In genomic region chr2:18046558-18046957, GRCh38 we compare ENCODE assay signal across 14 cellular contexts.
DNase-seq lines count a peak whose midpoint lies in the region; ATAC-seq and TF ChIP-seq lines count a peak whose summit lies in the region.
"Had no signal": no experiment of that assay in that cellular context is flagged by ENCODE, and none has a peak within 500 bp of the region (broad histone marks: within the 10 kb centered on the region; RNA-seq: fewer than 3 reads in every experiment).

No MANE protein-coding gene starts in this region.

- H3K36me3 ChIP-seq in right atrium auricular region: no peaks in the 10 kb centered on the region
- no peaks in the 10 kb centered on the region for H3K36me3 ChIP-seq in adipocyte (ENCODE audit: control insufficient read depth, insufficient read depth, low read length, severe bottlenecking)
- no peaks in the 10 kb centered on the region for H3K36me3 ChIP-seq in left ventricle myocardium inferior
- no peaks in the 10 kb centered on the region for H3K36me3 ChIP-seq in gastroesophageal sphincter

- ATAC-seq in Right ventricle myocardium inferior: peak; percentile 74
- no peak for ATAC-seq in gastroesophageal sphincter

- TF ChIP-seq CTCF in right atrium auricular region (IDR thresholded peaks at IDR 0.05) (no peak), left ventricle myocardium inferior (IDR thresholded peaks at IDR 0.05; ENCODE audit: borderline replicate concordance) (no peak), gastroesophageal sphincter (IDR thresholded peaks at IDR 0.05) (no peak)

- H3K4me3 ChIP-seq in right atrium auricular region (no peak overlapping the region), adipocyte (ENCODE audit: low read length) (no peak overlapping the region), left ventricle myocardium inferior (no peak overlapping the region), gastroesophageal sphincter (no peak overlapping the region)

- TF ChIP-seq POLR2A in gastroesophageal sphincter (IDR thresholded peaks at IDR 0.05): no peak

- H3K9ac ChIP-seq in adipocyte (ENCODE audit: low read length): no peak overlapping the region

- H3K9me3 ChIP-seq in right atrium auricular region (no peaks in the 10 kb centered on the region), adipocyte (ENCODE audit: control insufficient read depth, low read length) (no peaks in the 10 kb centered on the region), left ventricle myocardium inferior (replicated peaks) (no peaks in the 10 kb centered on the region), gastroesophageal sphincter (no peaks in the 10 kb centered on the region)

- H3K27me3 ChIP-seq in right atrium auricular region (no peaks in the 10 kb centered on the region), adipocyte (replicated peaks; ENCODE audit: control insufficient read depth, insufficient read depth, low read length) (peaks cover 8% of the 10 kb centered on the region), left ventricle myocardium inferior (ENCODE audit: low read depth) (no peaks in the 10 kb centered on the region), gastroesophageal sphincter (no peaks in the 10 kb centered on the region)

- intact Hi-C loops in Right ventricle myocardium inferior (cut with DNase I) (no loop called here), left ventricle myocardium inferior (cut with micrococcal nuclease) (no loop called here)

- DNase-seq in Right ventricle myocardium inferior (ENCODE audit: missing footprints): no peak
- no peak for DNase-seq in right atrium auricular region (ENCODE audit: low spot score)
- peak; percentile 7 for DNase-seq in adipocyte (ENCODE audit: low read depth)
- no peak for DNase-seq in left ventricle myocardium inferior
- DNase-seq in mesenteric fat pad (ENCODE audit: low spot score): no peak
- no peak for DNase-seq in NCI-H146 treated with DMSO at 0.1 percent for 48 hours (lab: John Stamatoyannopoulos, UW; ENCODE audit: unreplicated experiment)
- DNase-seq in SIG-M5 (lab: John Stamatoyannopoulos, UW): no peak
- DNase-seq: 8988T; activated CD8-positive, alpha-beta memory T cell treated with anti-CD3 and anti-CD28 coated beads, Interleukin-2, amount 50 U/mL, for 4 hours; DMS153; NCI-H1694 treated with DMSO at 0.1 percent for 48 hours; stimulated activated CD4-positive, alpha-beta T cell treated with anti-CD3 and anti-CD28 coated beads, Interleukin-2, amount 100 ng/mL, for 24 hours; stimulated activated naive CD4-positive, alpha-beta T cell had no signal

- no peak for TF ChIP-seq EP300 in gastroesophageal sphincter (IDR thresholded peaks at IDR 0.05)

- no peak overlapping the region for H3K27ac ChIP-seq in right atrium auricular region
- peak overlapping the region; percentile 56 for H3K27ac ChIP-seq in left ventricle myocardium inferior (replicated peaks)
- H3K27ac ChIP-seq in gastroesophageal sphincter: no peak overlapping the region

- H3K4me1 ChIP-seq in right atrium auricular region: peaks cover 0 to 25% of the 10 kb centered on the region in 2 donors
- no peaks in the 10 kb centered on the region for H3K4me1 ChIP-seq in adipocyte (ENCODE audit: control insufficient read depth, insufficient read depth, low read length)
- peaks cover 17% of the 10 kb centered on the region for H3K4me1 ChIP-seq in left ventricle myocardium inferior
- H3K4me1 ChIP-seq in gastroesophageal sphincter: peaks cover 4 to 19% (median 6%) of the 10 kb centered on the region in 3 donors
